Comparison of ENCODE assay signal across 1 cellular context in the genomic region with DNA sequence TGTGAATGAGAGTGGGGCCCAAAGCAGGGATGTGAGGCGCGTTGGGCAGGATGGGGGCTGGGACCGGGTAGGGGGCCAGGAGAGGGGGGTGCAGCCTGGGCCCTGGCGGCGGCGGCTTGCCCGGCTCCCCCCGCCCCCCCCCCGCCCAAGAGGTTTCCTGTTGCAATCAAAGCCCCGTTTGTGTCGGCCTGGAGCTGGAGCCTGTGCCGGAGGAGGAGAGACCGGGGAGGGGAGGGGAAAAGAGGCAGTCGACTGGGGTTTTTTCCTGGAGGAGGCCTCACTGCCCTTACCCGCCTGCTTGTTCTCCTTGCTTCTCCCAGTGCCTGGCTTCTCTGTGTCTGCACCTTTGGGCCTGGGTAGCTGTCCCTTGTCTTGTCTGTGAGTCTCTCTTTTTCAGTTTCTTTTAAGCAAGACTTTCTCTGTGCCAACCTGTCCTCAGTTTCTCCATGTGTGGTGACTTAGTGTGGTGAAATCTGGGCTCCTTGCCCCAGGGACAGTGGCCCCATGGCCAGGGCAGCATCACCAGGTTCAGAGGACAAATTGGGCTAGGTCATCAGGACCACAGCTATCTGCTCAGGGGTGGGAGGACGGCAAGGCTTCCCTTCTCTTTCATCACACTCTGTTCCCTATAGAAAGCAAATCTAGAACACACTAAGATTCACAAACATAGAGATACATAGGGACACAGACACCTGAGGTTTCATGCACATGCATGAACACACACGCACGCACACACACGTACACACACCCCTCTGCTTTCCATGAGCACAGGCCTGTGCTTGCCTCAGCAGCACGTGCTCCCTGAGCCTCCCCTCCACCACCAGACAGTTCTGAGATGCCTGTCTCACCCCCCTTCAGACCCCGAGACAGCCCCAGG.
TF ChIP-seq lines count a peak whose summit lies in the region.

No MANE protein-coding gene starts in this region.

TF ChIP-seq in endothelial cell of umbilical vein, 7 proteins besides CTCF, POLR2A, EP300 and RAD21:
- no peak for TF ChIP-seq EZH2 (IDR thresholded peaks at IDR 0.05; ENCODE audit: borderline replicate concordance, low read depth, low read length, severe bottlenecking)
- no peak for TF ChIP-seq MYC (IDR thresholded peaks at IDR 0.05; ENCODE audit: low read depth, low read length)
- TF ChIP-seq GATA2 (IDR thresholded peaks at IDR 0.05; ENCODE audit: insufficient read depth, insufficient read length, low read depth, low read length), result no peak
- TF ChIP-seq JUN (IDR thresholded peaks at IDR 0.05; ENCODE audit: borderline replicate concordance, insufficient read depth, insufficient read length, low read depth), result no peak
- TF ChIP-seq POLR2AphosphoS5 (IDR thresholded peaks at IDR 0.05; ENCODE audit: insufficient read depth, low read depth, low read length), result no peak
- no peak for TF ChIP-seq FOS (IDR thresholded peaks at IDR 0.05; ENCODE audit: borderline replicate concordance, insufficient read depth, low read length)
- TF ChIP-seq, protein P1, sequence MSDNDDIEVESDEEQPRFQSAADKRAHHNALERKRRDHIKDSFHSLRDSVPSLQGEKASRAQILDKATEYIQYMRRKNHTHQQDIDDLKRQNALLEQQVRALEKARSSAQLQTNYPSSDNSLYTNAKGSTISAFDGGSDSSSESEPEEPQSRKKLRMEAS (IDR thresholded peaks at IDR 0.05; ENCODE audit: insufficient read depth, insufficient read length), result no peak
